ENCODE assay signal across 8 cellular contexts in genomic region chr11:108008656-108009496, GRCh38. TPM values are rescaled to one million over a fixed set of nuclear protein-coding genes. Genes with fewer than 3 reads are reported as not detected.
A peak's percentile ranks its signal among the peaks of the same experiment; 100 is the strongest.
DNase-seq lines count a peak whose midpoint lies in the region; ATAC-seq, FAIRE-seq and TF ChIP-seq lines count a peak whose summit lies in the region.

Gene CUL5, plus strand, starts transcription at chr11:108008898. Its CDS starts 451 bp downstream, at chr11:108009349.

- DNase-seq in AG08396 (ENCODE audit: low spot score) (peak; percentile 95), NCI-H2196 (lab: John Stamatoyannopoulos, UW; ENCODE audit: unreplicated experiment) (peak; percentile 94), bronchial epithelial cell (ENCODE audit: low read depth) (peak; percentile 75), immature natural killer cell (peak; percentile 86 to 88 (median 88)), spleen (peak; percentile 97)

- H3K27ac Mint-ChIP-seq in immature natural killer cell, result peak within 1 kb of the TSS; percentile 95 to 98 (median 98)

- H3K36me3 ChIP-seq in bronchial epithelial cell (ENCODE audit: control insufficient read depth, insufficient read depth, low read length) (no peaks in the 10 kb centered on the region), spleen (peaks cover 0 to 6% (median 0%) of the 10 kb centered on the region in 6 donors)

- H3K9me3 ChIP-seq in spleen, result no peaks in the 10 kb centered on the region

- H3K9me3 Mint-ChIP-seq in immature natural killer cell, result no peaks in the 10 kb centered on the region

- 0 to 1% (median 1%) methylated on average over 32 to 72 of the region's 72 CpGs for WGBS in spleen, 5 donors

- peaks cover 7 to 14% (median 10%) of the 10 kb centered on the region in 3 donors for H3K27me3 Mint-ChIP-seq in immature natural killer cell (ENCODE audit: low read depth in 3 of 3)

- H3K4me3 Mint-ChIP-seq in immature natural killer cell, result peak within 1 kb of the TSS; percentile 97 to 100 (median 98)

- peak; percentile 71 for ATAC-seq in GM18870 (IDR thresholded peaks at IDR 0.05; ENCODE audit: unreplicated experiment)
- peak; percentile 88 for ATAC-seq in HG03135 (IDR thresholded peaks at IDR 0.05; ENCODE audit: unreplicated experiment)

- H3K4me1 ChIP-seq in spleen, result peaks cover 35 to 56% (median 48%) of the 10 kb centered on the region in 6 donors

- H3K4me1 Mint-ChIP-seq in immature natural killer cell, result peaks cover 7 to 27% of the 10 kb centered on the region in 2 donors

- TF ChIP-seq CTCF in WI38 (IDR thresholded peaks at IDR 0.05; ENCODE audit: low read depth, low read length), result peak; percentile 83
- peak; percentile 96 for TF ChIP-seq CTCF in bronchial epithelial cell (IDR thresholded peaks at IDR 0.05; ENCODE audit: insufficient read depth, low read length, severe bottlenecking)
- TF ChIP-seq CTCF in spleen (IDR thresholded peaks at IDR 0.05 in 8 of 11, conservative IDR thresholded peaks at IDR 0.05 in 3 of 11), result peak; percentile 75 to 93 (median 89)

- TF ChIP-seq POLR2A in spleen (IDR thresholded peaks at IDR 0.05), result peak in 1 of 3 donors; percentile 15

- peak; percentile 7 for FAIRE-seq in bronchial epithelial cell (lab: Jason Lieb, UNC)

- intact Hi-C loops in spleen (cut with DNase I; ENCODE audit: low total_unique reads), result loop anchor here (10.0 kb wide), 1 partner anchor 646 kb away; no protein-coding TSS in a partner anchor

- H3K4me3 ChIP-seq in WI38 (ENCODE audit: low read depth, low read length) (peak within 1 kb of the TSS; percentile 94), bronchial epithelial cell (ENCODE audit: low read depth, low read length) (peak within 1 kb of the TSS; percentile 100), spleen (peak within 1 kb of the TSS; percentile 67 to 98 (median 94))

- H3K36me3 Mint-ChIP-seq in immature natural killer cell, result no peaks in the 10 kb centered on the region

- no peaks in the 10 kb centered on the region for H3K27me3 ChIP-seq in bronchial epithelial cell (ENCODE audit: control insufficient read depth, insufficient read depth, low read length)
- H3K27me3 ChIP-seq in spleen (replicated peaks in 1 of 7), result no peaks in the 10 kb centered on the region

- peak within 1 kb of the TSS; percentile 95 to 98 (median 97) for H3K27ac ChIP-seq in spleen

RNA-seq across cellular contexts. Expression of gene CUL5, which starts in this region (rescaled TPM):
- 28.7 and 36.1 TPM in 2 replicates for total RNA-seq in bronchial epithelial cell
- 10 to 100 TPM; 31.2 to 43.0 (median 42.2) TPM for polyA plus RNA-seq in immature natural killer cell
- 10 to 100 TPM; 31.6 to 42.7 (median 38.3) TPM for total RNA-seq in spleen
- polyA plus RNA-seq in spleen, result 1 to 10 TPM; 5.5 to 7.6 (median 6.6) TPM

Comparison
In these comparisons a context has a peak if more than half of its experiments do, and no peak if none do; other contexts are left out.
1. Peak in every context shown above with its lines: DNase-seq, ATAC-seq, H3K4me3 ChIP-seq and H3K27ac ChIP-seq.